1 cellular context compared by ENCODE assay signal in the genomic region with DNA sequence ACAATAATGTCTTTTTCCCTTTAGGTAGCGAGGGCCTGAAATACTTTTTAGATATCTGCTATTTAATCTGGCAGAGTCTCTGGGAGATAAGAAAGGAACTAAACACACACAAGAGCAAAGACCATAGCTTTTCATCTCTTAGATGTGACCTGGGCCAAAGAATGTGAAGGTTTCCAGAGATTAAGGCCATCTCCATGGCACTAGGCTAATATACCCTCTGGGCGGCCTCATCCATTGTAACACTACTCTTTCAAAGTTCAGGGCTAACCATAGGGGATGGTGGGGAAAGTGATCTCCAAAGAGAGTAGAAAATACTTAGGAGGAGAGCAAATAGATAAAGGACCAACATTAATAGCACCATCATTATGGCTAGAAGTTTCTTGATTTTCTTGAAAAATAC.
TF ChIP-seq lines count a peak whose summit lies in the region.

No MANE protein-coding gene starts in this region.

TF ChIP-seq in HepG2, 621 proteins besides CTCF, POLR2A, EP300 and RAD21 (continued from another document and continues in another):
- TF ChIP-seq, protein P1, sequence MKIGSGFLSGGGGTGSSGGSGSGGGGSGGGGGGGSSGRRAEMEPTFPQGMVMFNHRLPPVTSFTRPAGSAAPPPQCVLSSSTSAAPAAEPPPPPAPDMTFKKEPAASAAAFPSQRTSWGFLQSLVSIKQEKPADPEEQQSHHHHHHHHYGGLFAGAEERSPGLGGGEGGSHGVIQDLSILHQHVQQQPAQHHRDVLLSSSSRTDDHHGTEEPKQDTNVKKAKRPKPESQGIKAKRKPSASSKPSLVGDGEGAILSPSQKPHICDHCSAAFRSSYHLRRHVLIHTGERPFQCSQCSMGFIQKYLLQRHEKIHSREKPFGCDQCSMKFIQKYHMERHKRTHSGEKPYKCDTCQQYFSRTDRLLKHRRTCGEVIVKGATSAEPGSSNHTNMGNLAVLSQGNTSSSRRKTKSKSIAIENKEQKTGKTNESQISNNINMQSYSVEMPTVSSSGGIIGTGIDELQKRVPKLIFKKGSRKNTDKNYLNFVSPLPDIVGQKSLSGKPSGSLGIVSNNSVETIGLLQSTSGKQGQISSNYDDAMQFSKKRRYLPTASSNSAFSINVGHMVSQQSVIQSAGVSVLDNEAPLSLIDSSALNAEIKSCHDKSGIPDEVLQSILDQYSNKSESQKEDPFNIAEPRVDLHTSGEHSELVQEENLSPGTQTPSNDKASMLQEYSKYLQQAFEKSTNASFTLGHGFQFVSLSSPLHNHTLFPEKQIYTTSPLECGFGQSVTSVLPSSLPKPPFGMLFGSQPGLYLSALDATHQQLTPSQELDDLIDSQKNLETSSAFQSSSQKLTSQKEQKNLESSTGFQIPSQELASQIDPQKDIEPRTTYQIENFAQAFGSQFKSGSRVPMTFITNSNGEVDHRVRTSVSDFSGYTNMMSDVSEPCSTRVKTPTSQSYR (CRISPR knock-in tag; IDR thresholded peaks at IDR 0.05; ENCODE audit: borderline replicate concordance) = no peak
- TF ChIP-seq KLF13 (CRISPR knock-in tag; IDR thresholded peaks at IDR 0.05) = no peak
- no peak for TF ChIP-seq STAT6 (CRISPR knock-in tag; IDR thresholded peaks at IDR 0.05; ENCODE audit: borderline replicate concordance)
- no peak for TF ChIP-seq HOXA3 (CRISPR knock-in tag; IDR thresholded peaks at IDR 0.05)
- no peak for TF ChIP-seq EZH2 (conservative IDR thresholded peaks at IDR 0.05; ENCODE audit: low read depth, low read length)
- no peak for TF ChIP-seq MYNN (CRISPR knock-in tag; IDR thresholded peaks at IDR 0.05; ENCODE audit: low read depth)
- TF ChIP-seq BCL6 (CRISPR knock-in tag; IDR thresholded peaks at IDR 0.05) = no peak
- TF ChIP-seq POLR2AphosphoS2 (IDR thresholded peaks at IDR 0.05; ENCODE audit: low read depth, low read length) = no peak
- TF ChIP-seq SMC3 (IDR thresholded peaks at IDR 0.05; ENCODE audit: low read length) = no peak
- no peak for TF ChIP-seq ELF1 (CRISPR knock-in tag; IDR thresholded peaks at IDR 0.05)
- no peak for TF ChIP-seq ZNF20 (CRISPR knock-in tag; IDR thresholded peaks at IDR 0.05)
- no peak for TF ChIP-seq PRDM10 (CRISPR knock-in tag; IDR thresholded peaks at IDR 0.05; ENCODE audit: low read depth)
- no peak for TF ChIP-seq ZNF256 (CRISPR knock-in tag; conservative IDR thresholded peaks at IDR 0.05)
- TF ChIP-seq, protein P2, sequence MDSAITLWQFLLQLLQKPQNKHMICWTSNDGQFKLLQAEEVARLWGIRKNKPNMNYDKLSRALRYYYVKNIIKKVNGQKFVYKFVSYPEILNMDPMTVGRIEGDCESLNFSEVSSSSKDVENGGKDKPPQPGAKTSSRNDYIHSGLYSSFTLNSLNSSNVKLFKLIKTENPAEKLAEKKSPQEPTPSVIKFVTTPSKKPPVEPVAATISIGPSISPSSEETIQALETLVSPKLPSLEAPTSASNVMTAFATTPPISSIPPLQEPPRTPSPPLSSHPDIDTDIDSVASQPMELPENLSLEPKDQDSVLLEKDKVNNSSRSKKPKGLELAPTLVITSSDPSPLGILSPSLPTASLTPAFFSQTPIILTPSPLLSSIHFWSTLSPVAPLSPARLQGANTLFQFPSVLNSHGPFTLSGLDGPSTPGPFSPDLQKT (CRISPR knock-in tag; IDR thresholded peaks at IDR 0.05; ENCODE audit: borderline replicate concordance) = no peak
- TF ChIP-seq XRCC5 (optimal IDR thresholded peaks at IDR 0.05; ENCODE audit: low read length) = no peak
- no peak for TF ChIP-seq SP2 (CRISPR knock-in tag; IDR thresholded peaks at IDR 0.05)
- TF ChIP-seq ZNF317 (CRISPR knock-in tag; IDR thresholded peaks at IDR 0.05) = no peak
- no peak for TF ChIP-seq ZNF296 (CRISPR knock-in tag; conservative IDR thresholded peaks at IDR 0.05)
- TF ChIP-seq CCAR2 (optimal IDR thresholded peaks at IDR 0.05; ENCODE audit: low read depth, low read length) = no peak
- TF ChIP-seq HOMEZ (CRISPR knock-in tag; IDR thresholded peaks at IDR 0.05; ENCODE audit: low read depth) = no peak
- TF ChIP-seq ZNF101 (CRISPR knock-in tag; IDR thresholded peaks at IDR 0.05; ENCODE audit: borderline replicate concordance, low read depth) = no peak
- no peak for TF ChIP-seq GABPA (IDR thresholded peaks at IDR 0.05; ENCODE audit: low read depth, low read length)
- TF ChIP-seq GABPA (CRISPR knock-in tag; IDR thresholded peaks at IDR 0.05; ENCODE audit: low read depth) = no peak
- no peak for TF ChIP-seq PITX1 (CRISPR knock-in tag; IDR thresholded peaks at IDR 0.05)
- TF ChIP-seq ZNF264 (CRISPR knock-in tag; IDR thresholded peaks at IDR 0.05) = no peak
- no peak for TF ChIP-seq MLLT10 (CRISPR knock-in tag; IDR thresholded peaks at IDR 0.05)
- TF ChIP-seq, protein P3, sequence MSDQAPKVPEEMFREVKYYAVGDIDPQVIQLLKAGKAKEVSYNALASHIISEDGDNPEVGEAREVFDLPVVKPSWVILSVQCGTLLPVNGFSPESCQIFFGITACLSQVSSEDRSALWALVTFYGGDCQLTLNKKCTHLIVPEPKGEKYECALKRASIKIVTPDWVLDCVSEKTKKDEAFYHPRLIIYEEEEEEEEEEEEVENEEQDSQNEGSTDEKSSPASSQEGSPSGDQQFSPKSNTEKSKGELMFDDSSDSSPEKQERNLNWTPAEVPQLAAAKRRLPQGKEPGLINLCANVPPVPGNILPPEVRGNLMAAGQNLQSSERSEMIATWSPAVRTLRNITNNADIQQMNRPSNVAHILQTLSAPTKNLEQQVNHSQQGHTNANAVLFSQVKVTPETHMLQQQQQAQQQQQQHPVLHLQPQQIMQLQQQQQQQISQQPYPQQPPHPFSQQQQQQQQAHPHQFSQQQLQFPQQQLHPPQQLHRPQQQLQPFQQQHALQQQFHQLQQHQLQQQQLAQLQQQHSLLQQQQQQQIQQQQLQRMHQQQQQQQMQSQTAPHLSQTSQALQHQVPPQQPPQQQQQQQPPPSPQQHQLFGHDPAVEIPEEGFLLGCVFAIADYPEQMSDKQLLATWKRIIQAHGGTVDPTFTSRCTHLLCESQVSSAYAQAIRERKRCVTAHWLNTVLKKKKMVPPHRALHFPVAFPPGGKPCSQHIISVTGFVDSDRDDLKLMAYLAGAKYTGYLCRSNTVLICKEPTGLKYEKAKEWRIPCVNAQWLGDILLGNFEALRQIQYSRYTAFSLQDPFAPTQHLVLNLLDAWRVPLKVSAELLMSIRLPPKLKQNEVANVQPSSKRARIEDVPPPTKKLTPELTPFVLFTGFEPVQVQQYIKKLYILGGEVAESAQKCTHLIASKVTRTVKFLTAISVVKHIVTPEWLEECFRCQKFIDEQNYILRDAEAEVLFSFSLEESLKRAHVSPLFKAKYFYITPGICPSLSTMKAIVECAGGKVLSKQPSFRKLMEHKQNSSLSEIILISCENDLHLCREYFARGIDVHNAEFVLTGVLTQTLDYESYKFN (CRISPR knock-in tag; conservative IDR thresholded peaks at IDR 0.05) = peak; percentile 69
- no peak for TF ChIP-seq ZBTB2 (CRISPR knock-in tag; IDR thresholded peaks at IDR 0.05; ENCODE audit: low read depth)
- peak; percentile 77 for TF ChIP-seq HNF4A (CRISPR knock-in tag; IDR thresholded peaks at IDR 0.05)
- TF ChIP-seq MYPOP (CRISPR knock-in tag; IDR thresholded peaks at IDR 0.05) = no peak
- no peak for TF ChIP-seq NFIC (IDR thresholded peaks at IDR 0.05; ENCODE audit: low read length)
- TF ChIP-seq, protein P4, sequence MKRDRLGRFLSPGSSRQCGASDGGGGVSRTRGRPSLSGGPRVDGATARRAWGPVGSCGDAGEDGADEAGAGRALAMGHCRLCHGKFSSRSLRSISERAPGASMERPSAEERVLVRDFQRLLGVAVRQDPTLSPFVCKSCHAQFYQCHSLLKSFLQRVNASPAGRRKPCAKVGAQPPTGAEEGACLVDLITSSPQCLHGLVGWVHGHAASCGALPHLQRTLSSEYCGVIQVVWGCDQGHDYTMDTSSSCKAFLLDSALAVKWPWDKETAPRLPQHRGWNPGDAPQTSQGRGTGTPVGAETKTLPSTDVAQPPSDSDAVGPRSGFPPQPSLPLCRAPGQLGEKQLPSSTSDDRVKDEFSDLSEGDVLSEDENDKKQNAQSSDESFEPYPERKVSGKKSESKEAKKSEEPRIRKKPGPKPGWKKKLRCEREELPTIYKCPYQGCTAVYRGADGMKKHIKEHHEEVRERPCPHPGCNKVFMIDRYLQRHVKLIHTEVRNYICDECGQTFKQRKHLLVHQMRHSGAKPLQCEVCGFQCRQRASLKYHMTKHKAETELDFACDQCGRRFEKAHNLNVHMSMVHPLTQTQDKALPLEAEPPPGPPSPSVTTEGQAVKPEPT (CRISPR knock-in tag; IDR thresholded peaks at IDR 0.05; ENCODE audit: low read depth) = no peak
- TF ChIP-seq, protein P5, sequence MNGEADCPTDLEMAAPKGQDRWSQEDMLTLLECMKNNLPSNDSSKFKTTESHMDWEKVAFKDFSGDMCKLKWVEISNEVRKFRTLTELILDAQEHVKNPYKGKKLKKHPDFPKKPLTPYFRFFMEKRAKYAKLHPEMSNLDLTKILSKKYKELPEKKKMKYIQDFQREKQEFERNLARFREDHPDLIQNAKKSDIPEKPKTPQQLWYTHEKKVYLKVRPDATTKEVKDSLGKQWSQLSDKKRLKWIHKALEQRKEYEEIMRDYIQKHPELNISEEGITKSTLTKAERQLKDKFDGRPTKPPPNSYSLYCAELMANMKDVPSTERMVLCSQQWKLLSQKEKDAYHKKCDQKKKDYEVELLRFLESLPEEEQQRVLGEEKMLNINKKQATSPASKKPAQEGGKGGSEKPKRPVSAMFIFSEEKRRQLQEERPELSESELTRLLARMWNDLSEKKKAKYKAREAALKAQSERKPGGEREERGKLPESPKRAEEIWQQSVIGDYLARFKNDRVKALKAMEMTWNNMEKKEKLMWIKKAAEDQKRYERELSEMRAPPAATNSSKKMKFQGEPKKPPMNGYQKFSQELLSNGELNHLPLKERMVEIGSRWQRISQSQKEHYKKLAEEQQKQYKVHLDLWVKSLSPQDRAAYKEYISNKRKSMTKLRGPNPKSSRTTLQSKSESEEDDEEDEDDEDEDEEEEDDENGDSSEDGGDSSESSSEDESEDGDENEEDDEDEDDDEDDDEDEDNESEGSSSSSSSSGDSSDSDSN (CRISPR knock-in tag; IDR thresholded peaks at IDR 0.05) = no peak
- TF ChIP-seq BRCA1 (CRISPR knock-in tag; IDR thresholded peaks at IDR 0.05) = no peak
